In genomic region chr12:99261256-99261655, GRCh38 we compare ENCODE assay signal across 28 cellular contexts.
"Had no signal": no experiment of that assay in that cellular context is flagged by ENCODE, and none has a peak within 500 bp of the region (broad histone marks: within the 10 kb centered on the region; RNA-seq: fewer than 3 reads in every experiment).

No MANE protein-coding gene starts in this region.

- H3K36me3 ChIP-seq: ascending aorta, cardiac muscle cell, Peyer's patch, SJCRH30 had no signal

- H3K27ac Mint-ChIP-seq: activated CD4-positive, alpha-beta T cell treated with anti-CD3 and anti-CD28 coated beads, Interleukin-2, amount 10 ng/mL, durations not matched to agents 24 days and 14 days; activated CD8-positive, alpha-beta memory T cell treated with anti-CD3 and anti-CD28 coated beads, Interleukin-2, amount 10 ng/mL, durations not matched to agents 7 days and 5 days; activated naive CD4-positive, alpha-beta T cell treated with anti-CD3 and anti-CD28 coated beads, Interleukin-2, amount 50 U/mL, for 24 hours; activated T-cell treated with anti-CD3 and anti-CD28 coated beads, Interleukin-2, amount 50 U/mL, for 24 hours; activated T-helper 1 cell treated with anti-CD3 and anti-CD28 coated beads, Interleukin-12 subunit alpha, Interleukin-12 subunit beta, Interleukin-2, Interleukin-4 antibody, amounts not matched to agents 30 ng/mL and 10 ng/mL and 1 ng/mL, durations not matched to agents 14 hours and 24 hours and 36 hours; T-helper 2 cell treated with Interferon-gamma antibody and Interleukin-4, amounts not matched to agents 5 μg/mL and 100 μg/mL, for 36 hours had no signal

- H3K9me3 ChIP-seq: ascending aorta, body of pancreas, Peyer's patch, SJCRH30 had no signal

- H3K27me3 ChIP-seq: ascending aorta, body of pancreas, cardiac muscle cell, Peyer's patch, SJCRH30 had no signal

- H3K4me1 Mint-ChIP-seq: activated CD4-positive, alpha-beta T cell treated with anti-CD3 and anti-CD28 coated beads, Interleukin-2, amount 10 ng/mL, durations not matched to agents 24 days and 14 days; activated CD8-positive, alpha-beta memory T cell treated with anti-CD3 and anti-CD28 coated beads, Interleukin-2, amount 10 ng/mL, durations not matched to agents 7 days and 5 days; activated naive CD4-positive, alpha-beta T cell treated with anti-CD3 and anti-CD28 coated beads, Interleukin-2, amount 50 U/mL, for 24 hours had no signal

- H3K4me3 Mint-ChIP-seq: activated CD4-positive, alpha-beta T cell treated with anti-CD3 and anti-CD28 coated beads, Interleukin-2, amount 10 ng/mL, durations not matched to agents 24 days and 14 days; activated CD8-positive, alpha-beta memory T cell treated with anti-CD3 and anti-CD28 coated beads, Interleukin-2, amount 10 ng/mL, durations not matched to agents 7 days and 5 days; activated naive CD4-positive, alpha-beta T cell treated with anti-CD3 and anti-CD28 coated beads, Interleukin-2, amount 50 U/mL, for 24 hours; activated T-cell treated with anti-CD3 and anti-CD28 coated beads, Interleukin-2, amount 50 U/mL, for 24 hours; activated T-helper 1 cell treated with anti-CD3 and anti-CD28 coated beads, Interleukin-12 subunit alpha, Interleukin-12 subunit beta, Interleukin-2, Interleukin-4 antibody, amounts not matched to agents 30 ng/mL and 10 ng/mL and 1 ng/mL, durations not matched to agents 14 hours and 24 hours and 36 hours; T-helper 2 cell treated with Interferon-gamma antibody and Interleukin-4, amounts not matched to agents 5 μg/mL and 100 μg/mL, for 36 hours had no signal

- H3K36me3 Mint-ChIP-seq: activated CD8-positive, alpha-beta memory T cell treated with anti-CD3 and anti-CD28 coated beads, Interleukin-2, amount 10 ng/mL, durations not matched to agents 7 days and 5 days; activated naive CD4-positive, alpha-beta T cell treated with anti-CD3 and anti-CD28 coated beads, Interleukin-2, amount 50 U/mL, for 24 hours had no signal

- H3K4me3 ChIP-seq: ascending aorta, body of pancreas, cardiac muscle cell, Peyer's patch, SJCRH30 had no signal

- H3K4me1 ChIP-seq: ascending aorta, Peyer's patch, SJCRH30 had no signal

- H3K9me3 Mint-ChIP-seq: activated T-helper 1 cell treated with anti-CD3 and anti-CD28 coated beads, Interleukin-12 subunit alpha, Interleukin-12 subunit beta, Interleukin-2, Interleukin-4 antibody, amounts not matched to agents 30 ng/mL and 10 ng/mL and 1 ng/mL, durations not matched to agents 14 hours and 24 hours and 36 hours had no signal

- H3K27me3 Mint-ChIP-seq: activated CD4-positive, alpha-beta T cell treated with anti-CD3 and anti-CD28 coated beads, Interleukin-2, amount 10 ng/mL, durations not matched to agents 24 days and 14 days; activated CD8-positive, alpha-beta memory T cell treated with anti-CD3 and anti-CD28 coated beads, Interleukin-2, amount 10 ng/mL, durations not matched to agents 7 days and 5 days; activated naive CD4-positive, alpha-beta T cell treated with anti-CD3 and anti-CD28 coated beads, Interleukin-2, amount 50 U/mL, for 24 hours; activated T-cell treated with anti-CD3 and anti-CD28 coated beads, Interleukin-2, amount 50 U/mL, for 24 hours had no signal

- DNase-seq: activated CD4-positive, alpha-beta T cell treated with anti-CD3 and anti-CD28 coated beads, Interleukin-2, amount 10 ng/mL, durations not matched to agents 24 days and 14 days; activated CD4-positive, alpha-beta T cell treated with anti-CD3 and anti-CD28 coated beads, Interleukin-2, amount 50 U/mL, for 48 hours; activated CD4-positive, CD25-positive, alpha-beta regulatory T cell treated with anti-CD3 and anti-CD28 coated beads, Interleukin-2, amount 50 U/mL, for 72 hours; activated CD8-positive, alpha-beta memory T cell treated with anti-CD3 and anti-CD28 coated beads, Interleukin-2, amount 10 ng/mL, durations not matched to agents 7 days and 5 days; activated effector memory CD4-positive, alpha-beta T cell treated with Interleukin-2 at 50 U/mL for 16 hours; activated naive CD4-positive, alpha-beta T cell; activated T-cell treated with anti-CD3 and anti-CD28 coated beads, Interleukin-2, amount 50 U/mL, for 24 hours; body of pancreas; Karpas-422; NCI-H1048; NCI-H1417; NCI-H1930; NCI-H2171 treated with DMSO at 0.1 percent for 48 hours; NCI-H226; NCI-H526; NCI-H82; NK-92 treated with Interleukin-12 subunit alpha and Interleukin-12 subunit beta, amount 100 ng/mL, for 24 hours; Peyer's patch; Right ventricle myocardium superior; SJCRH30; SW 1271 had no signal

- ATAC-seq: activated CD8-positive, alpha-beta memory T cell treated with anti-CD3 and anti-CD28 coated beads, Interleukin-2, amount 10 ng/mL, durations not matched to agents 7 days and 5 days; body of pancreas; SK-N-SH treated with all-trans-retinoic acid at 6 μM for 48 hours had no signal

- H3K27ac ChIP-seq: ascending aorta, body of pancreas, cardiac muscle cell, Peyer's patch, RWPE1, SJCRH30 had no signal
